Comparison of ENCODE assay signal across 26 cellular contexts in genomic region chr5:151881626-151882225, GRCh38. TPM values are rescaled to one million over a fixed set of nuclear protein-coding genes. Genes with fewer than 3 reads are reported as not detected.
DNase-seq lines count a peak whose midpoint lies in the region; ATAC-seq and TF ChIP-seq lines count a peak whose summit lies in the region.
"Had no signal": no experiment of that assay in that cellular context is flagged by ENCODE, and none has a peak within 500 bp of the region (broad histone marks: within the 10 kb centered on the region; RNA-seq: fewer than 3 reads in every experiment).

No MANE protein-coding gene starts in this region.

- no peaks in the 10 kb centered on the region for H3K79me2 ChIP-seq in GM23338 (replicated peaks; ENCODE audit: insufficient read depth)
- H3K79me2 ChIP-seq in PC-3 (ENCODE audit: low read length) = no peaks in the 10 kb centered on the region

- H3K4me3 Mint-ChIP-seq in GM23338 = no peak overlapping the region
- no peak overlapping the region for H3K4me3 Mint-ChIP-seq in mesothelial cell of epicardium
- H3K4me3 Mint-ChIP-seq: CD8-positive, alpha-beta memory T cell; HFFc6 had no signal

- H3K27ac Mint-ChIP-seq in GM23338 (no peak overlapping the region), mesothelial cell of epicardium (peak overlapping the region; percentile 24)
- H3K27ac Mint-ChIP-seq: HFFc6 had no signal

- peak; percentile 92 for ATAC-seq in GM23338
- no peak for ATAC-seq in PC-3

- H3K36me3 Mint-ChIP-seq in GM23338 (ENCODE audit: low read depth) = peaks cover 5% of the 10 kb centered on the region; the same call in 1 of the 3 replicates
- H3K36me3 Mint-ChIP-seq in mesothelial cell of epicardium = no peaks in the 10 kb centered on the region

- BruUV-seq in PC-3 (replicated peaks; lab: Mats Ljungman, UMichigan) = no TSS peak

- H3K9me2 ChIP-seq in GM23338 (ENCODE audit: insufficient read depth) = peaks cover 4% of the 10 kb centered on the region; the same call in 1 of the 2 replicates
- no peaks in the 10 kb centered on the region for H3K9me2 ChIP-seq in PC-3 (replicated peaks; ENCODE audit: low read length)

- CTCF ChIA-PET in PC-3 (lab: Charles Lee) = interaction anchor here (0.5 kb wide), 1 partner anchor 43 kb away, joined by 7 read pairs; the partner anchor contains the start of gene GLRA1

- no peak overlapping the region for H3K9ac ChIP-seq in PC-3 (ENCODE audit: low read length)

- H3K4me2 ChIP-seq in GM23338 (no peak overlapping the region), PC-3 (ENCODE audit: low read length) (no peak overlapping the region)

- H3K4me3 ChIP-seq in GM23338 (no peak overlapping the region), PC-3 (ENCODE audit: low read length) (no peak overlapping the region), brain microvascular endothelial cell (ENCODE audit: low read depth, low read length) (no peak overlapping the region)

- H2AFZ ChIP-seq in GM23338 = no peak overlapping the region
- H2AFZ ChIP-seq in PC-3 (ENCODE audit: low read length) = no peak overlapping the region

- no peaks in the 10 kb centered on the region; the same call in 1 of the 3 replicates for H3K9me3 Mint-ChIP-seq in GM23338
- peaks cover 10% of the 10 kb centered on the region for H3K9me3 Mint-ChIP-seq in mesothelial cell of epicardium
- H3K9me3 Mint-ChIP-seq: HFFc6 had no signal

- no peak for TF ChIP-seq CTCF in GM23338 (conservative IDR thresholded peaks at IDR 0.05; ENCODE audit: low read depth in 2 of 2)
- no peak for TF ChIP-seq CTCF in mesothelial cell of epicardium (IDR thresholded peaks at IDR 0.05; ENCODE audit: unreplicated experiment)
- no peak for TF ChIP-seq CTCF in PC-3 (conservative IDR thresholded peaks at IDR 0.05; ENCODE audit: low read depth, low read length)
- TF ChIP-seq CTCF in brain microvascular endothelial cell (IDR thresholded peaks at IDR 0.05; ENCODE audit: low read depth, low read length, missing control alignments) = no peak

- no peaks in the 10 kb centered on the region for H3K36me3 ChIP-seq in GM23338 (ENCODE audit: insufficient read depth)
- H3K36me3 ChIP-seq in PC-3 (ENCODE audit: low read depth, low read length) = no peaks in the 10 kb centered on the region
- H3K36me3 ChIP-seq in brain microvascular endothelial cell (replicated peaks) = no peaks in the 10 kb centered on the region

- H4K20me1 ChIP-seq in GM23338 (replicated peaks; ENCODE audit: insufficient read depth) (no peaks in the 10 kb centered on the region), PC-3 (ENCODE audit: low read length) (no peaks in the 10 kb centered on the region)

- intact Hi-C loops in PC-3 (cut with micrococcal nuclease) = no loop called here

- H3K4me1 Mint-ChIP-seq in GM23338 (peaks cover 12% of the 10 kb centered on the region), mesothelial cell of epicardium (peaks cover 11% of the 10 kb centered on the region)

- H3K27me3 ChIP-seq in GM23338 (ENCODE audit: insufficient read depth) (peaks cover 4% of the 10 kb centered on the region; the same call in 1 of the 2 replicates), PC-3 (ENCODE audit: low read length) (no peaks in the 10 kb centered on the region), brain microvascular endothelial cell (replicated peaks) (no peaks in the 10 kb centered on the region)

- H3F3A ChIP-seq in GM23338 (replicated peaks; ENCODE audit: low read depth) (no peaks in the 10 kb centered on the region), PC-3 (ENCODE audit: low read length, unreplicated experiment) (no peaks in the 10 kb centered on the region)

- H3K27me3 Mint-ChIP-seq in GM23338 (ENCODE audit: insufficient read depth, low read depth, poor library complexity) (peaks cover 11% of the 10 kb centered on the region), mesothelial cell of epicardium (ENCODE audit: low read depth) (no peaks in the 10 kb centered on the region)

- DNase-seq in NCI-H1092 (lab: John Stamatoyannopoulos, UW) = peak; percentile 14
- DNase-seq in NCI-H1092 treated with DMSO at 0.1 percent for 48 hours (lab: John Stamatoyannopoulos, UW) = no peak
- DNase-seq in GM23338 (ENCODE audit: low spot score) = peak; percentile 25
- peak; percentile 53 for DNase-seq in cerebellum (ENCODE audit: low spot score)
- DNase-seq in mesothelial cell of epicardium (ENCODE audit: low spot score in 2 of 2, unreplicated experiment in 2 of 2) = no peak
- no peak for DNase-seq in DMS114 treated with DMSO at 0.1 percent for 48 hours (lab: John Stamatoyannopoulos, UW; ENCODE audit: unreplicated experiment)
- no peak for DNase-seq in PC-3
- DNase-seq in brain microvascular endothelial cell = no peak
- DNase-seq: 8988T; Calu3; CD8-positive, alpha-beta memory T cell; EL; H7; HFFc6; MM.1S; NCI-H1048; NCI-H146; NCI-H2029 treated with DMSO at 0.1 percent for 48 hours; NCI-H345; NCI-H524; NCI-H82; OCI-M1; RPMI8226 had no signal

- H3K4me1 ChIP-seq in GM23338 (ENCODE audit: insufficient read depth) (no peaks in the 10 kb centered on the region), PC-3 (ENCODE audit: insufficient read depth, low read length) (no peaks in the 10 kb centered on the region)

- no peaks in the 10 kb centered on the region for H3K9me3 ChIP-seq in PC-3 (ENCODE audit: low read length)

- in situ Hi-C loops in brain microvascular endothelial cell (cut with HindIII; ENCODE audit: low pct_ligation_motif_present, low sequenced_read_pairs) = no loop called here

- H3K27ac ChIP-seq in GM23338 (ENCODE audit: low read depth) = no peak overlapping the region
- no peak overlapping the region for H3K27ac ChIP-seq in PC-3 (ENCODE audit: low read length)
- no peak overlapping the region for H3K27ac ChIP-seq in brain microvascular endothelial cell
- H3K27ac ChIP-seq: C4-2B had no signal

- POLR2A ChIA-PET in PC-3 (lab: Charles Lee; ENCODE audit: unreplicated experiment) = interaction anchor here (0.5 kb wide), 1 partner anchor 10 kb away, joined by 3 read pairs; no protein-coding TSS in a partner anchor

TF ChIP-seq in GM23338, 12 proteins besides CTCF, POLR2A, EP300 and RAD21 (continues in another document):
- TF ChIP-seq EZH2phosphoT487 (IDR thresholded peaks at IDR 0.05; ENCODE audit: unreplicated experiment) = no peak
- TF ChIP-seq CREB1 (CRISPR knock-in tag; IDR thresholded peaks at IDR 0.05; ENCODE audit: low read depth) = no peak
- TF ChIP-seq EZH2 (IDR thresholded peaks at IDR 0.05; ENCODE audit: low read depth, unreplicated experiment) = no peak
- TF ChIP-seq ZNF114 (CRISPR knock-in tag; IDR thresholded peaks at IDR 0.05) = no peak
- TF ChIP-seq, protein P1, sequence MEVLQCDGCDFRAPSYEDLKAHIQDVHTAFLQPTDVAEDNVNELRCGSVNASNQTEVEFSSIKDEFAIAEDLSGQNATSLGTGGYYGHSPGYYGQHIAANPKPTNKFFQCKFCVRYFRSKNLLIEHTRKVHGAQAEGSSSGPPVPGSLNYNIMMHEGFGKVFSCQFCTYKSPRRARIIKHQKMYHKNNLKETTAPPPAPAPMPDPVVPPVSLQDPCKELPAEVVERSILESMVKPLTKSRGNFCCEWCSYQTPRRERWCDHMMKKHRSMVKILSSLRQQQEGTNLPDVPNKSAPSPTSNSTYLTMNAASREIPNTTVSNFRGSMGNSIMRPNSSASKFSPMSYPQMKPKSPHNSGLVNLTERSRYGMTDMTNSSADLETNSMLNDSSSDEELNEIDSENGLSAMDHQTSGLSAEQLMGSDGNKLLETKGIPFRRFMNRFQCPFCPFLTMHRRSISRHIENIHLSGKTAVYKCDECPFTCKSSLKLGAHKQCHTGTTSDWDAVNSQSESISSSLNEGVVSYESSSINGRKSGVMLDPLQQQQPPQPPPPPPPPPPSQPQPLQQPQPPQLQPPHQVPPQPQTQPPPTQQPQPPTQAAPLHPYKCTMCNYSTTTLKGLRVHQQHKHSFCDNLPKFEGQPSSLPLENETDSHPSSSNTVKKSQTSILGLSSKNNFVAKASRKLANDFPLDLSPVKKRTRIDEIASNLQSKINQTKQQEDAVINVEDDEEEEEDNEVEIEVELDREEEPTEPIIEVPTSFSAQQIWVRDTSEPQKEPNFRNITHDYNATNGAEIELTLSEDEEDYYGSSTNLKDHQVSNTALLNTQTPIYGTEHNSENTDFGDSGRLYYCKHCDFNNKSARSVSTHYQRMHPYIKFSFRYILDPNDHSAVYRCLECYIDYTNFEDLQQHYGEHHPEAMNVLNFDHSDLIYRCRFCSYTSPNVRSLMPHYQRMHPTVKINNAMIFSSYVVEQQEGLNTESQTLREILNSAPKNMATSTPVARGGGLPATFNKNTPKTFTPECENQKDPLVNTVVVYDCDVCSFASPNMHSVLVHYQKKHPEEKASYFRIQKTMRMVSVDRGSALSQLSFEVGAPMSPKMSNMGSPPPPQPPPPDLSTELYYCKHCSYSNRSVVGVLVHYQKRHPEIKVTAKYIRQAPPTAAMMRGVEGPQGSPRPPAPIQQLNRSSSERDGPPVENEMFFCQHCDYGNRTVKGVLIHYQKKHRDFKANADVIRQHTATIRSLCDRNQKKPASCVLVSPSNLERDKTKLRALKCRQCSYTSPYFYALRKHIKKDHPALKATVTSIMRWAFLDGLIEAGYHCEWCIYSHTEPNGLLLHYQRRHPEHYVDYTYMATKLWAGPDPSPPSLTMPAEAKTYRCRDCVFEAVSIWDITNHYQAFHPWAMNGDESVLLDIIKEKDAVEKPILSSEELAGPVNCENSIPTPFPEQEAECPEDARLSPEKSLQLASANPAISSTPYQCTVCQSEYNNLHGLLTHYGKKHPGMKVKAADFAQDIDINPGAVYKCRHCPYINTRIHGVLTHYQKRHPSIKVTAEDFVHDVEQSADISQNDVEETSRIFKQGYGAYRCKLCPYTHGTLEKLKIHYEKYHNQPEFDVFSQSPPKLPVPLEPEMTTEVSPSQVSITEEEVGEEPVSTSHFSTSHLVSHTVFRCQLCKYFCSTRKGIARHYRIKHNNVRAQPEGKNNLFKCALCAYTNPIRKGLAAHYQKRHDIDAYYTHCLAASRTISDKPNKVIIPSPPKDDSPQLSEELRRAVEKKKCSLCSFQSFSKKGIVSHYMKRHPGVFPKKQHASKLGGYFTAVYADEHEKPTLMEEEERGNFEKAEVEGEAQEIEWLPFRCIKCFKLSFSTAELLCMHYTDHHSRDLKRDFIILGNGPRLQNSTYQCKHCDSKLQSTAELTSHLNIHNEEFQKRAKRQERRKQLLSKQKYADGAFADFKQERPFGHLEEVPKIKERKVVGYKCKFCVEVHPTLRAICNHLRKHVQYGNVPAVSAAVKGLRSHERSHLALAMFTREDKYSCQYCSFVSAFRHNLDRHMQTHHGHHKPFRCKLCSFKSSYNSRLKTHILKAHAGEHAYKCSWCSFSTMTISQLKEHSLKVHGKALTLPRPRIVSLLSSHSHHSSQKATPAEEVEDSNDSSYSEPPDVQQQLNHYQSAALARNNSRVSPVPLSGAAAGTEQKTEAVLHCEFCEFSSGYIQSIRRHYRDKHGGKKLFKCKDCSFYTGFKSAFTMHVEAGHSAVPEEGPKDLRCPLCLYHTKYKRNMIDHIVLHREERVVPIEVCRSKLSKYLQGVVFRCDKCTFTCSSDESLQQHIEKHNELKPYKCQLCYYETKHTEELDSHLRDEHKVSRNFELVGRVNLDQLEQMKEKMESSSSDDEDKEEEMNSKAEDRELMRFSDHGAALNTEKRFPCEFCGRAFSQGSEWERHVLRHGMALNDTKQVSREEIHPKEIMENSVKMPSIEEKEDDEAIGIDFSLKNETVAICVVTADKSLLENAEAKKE (CRISPR knock-in tag; IDR thresholded peaks at IDR 0.05) = no peak

RNA-seq across cellular contexts. Expression of gene GLRA1, which starts 42.9 kb away (rescaled TPM):
- not detected in 2 replicates for total RNA-seq in GM23338 (2014; rRNA removed; shearing (Covaris generic))
- polyA plus RNA-seq in GM23338 (2016; fragmentation: Nextera tagmentation; extraction: Ambion mirVana) = not detected in 2 replicates
- 3.6 TPM for total RNA-seq in cerebellum
- not detected in 3 replicates for total RNA-seq in mesothelial cell of epicardium
- total RNA-seq in PC-3 (2014; rRNA removed) = not detected in 2 replicates
- total RNA-seq: Calu3; CD8-positive, alpha-beta memory T cell; H7; HFFc6; LHCN-M2 had no signal
- polyA plus RNA-seq: AG04450; CD8-positive, alpha-beta memory T cell had no signal

Comparison
In these comparisons a context has a peak if more than half of its experiments do, and no peak if none do; other contexts are left out.
1. DNase-seq: peak in NCI-H1092 (single experiment), GM23338 (single experiment) and cerebellum (single experiment); none in NCI-H1092 treated with DMSO at 0.1 percent for 48 hours (single experiment), mesothelial cell of epicardium (0 of 2), DMS114 treated with DMSO at 0.1 percent for 48 hours (single experiment), PC-3 (single experiment) and brain microvascular endothelial cell (single experiment).